10 cellular contexts compared by ENCODE assay signal in genomic region chr4:102612824-102613366, GRCh38.
DNase-seq lines count a peak whose midpoint lies in the region; ATAC-seq and TF ChIP-seq lines count a peak whose summit lies in the region.
"Had no signal": no experiment of that assay in that cellular context is flagged by ENCODE, and none has a peak within 500 bp of the region (broad histone marks: within the 10 kb centered on the region; RNA-seq: fewer than 3 reads in every experiment).

No MANE protein-coding gene starts in this region.

- no peak for TF ChIP-seq EP300 in gastroesophageal sphincter (IDR thresholded peaks at IDR 0.05)

- peak overlapping the region; percentile 62 for H3K4me3 Mint-ChIP-seq in activated CD4-positive, alpha-beta T cell treated with anti-CD3 and anti-CD28 coated beads, Interleukin-2, amount 10 ng/mL, durations not matched to agents 7 days and 5 days
- peak overlapping the region; percentile 60 to 78 for H3K4me3 Mint-ChIP-seq in stimulated activated naive CD8-positive, alpha-beta T cell treated with anti-CD3 and anti-CD28 coated beads, Interleukin-15, amount 100 ng/mL, for 72 hours

- H3K4me3 ChIP-seq in gastroesophageal sphincter = no peak overlapping the region

- no peak for DNase-seq in activated CD4-positive, CD25-positive, alpha-beta regulatory T cell treated with anti-CD3 and anti-CD28 coated beads, Interleukin-2, amount 50 U/mL, for 72 hours
- peak; percentile 58 for DNase-seq in activated CD4-positive, alpha-beta T cell treated with anti-CD3 and anti-CD28 coated beads, Interleukin-2, amount 10 ng/mL, durations not matched to agents 7 days and 5 days
- DNase-seq in epithelial cell of prostate (ENCODE audit: low read depth, low spot score) (peak; percentile 48), NCI-H1694 treated with DMSO at 0.1 percent for 48 hours (lab: John Stamatoyannopoulos, UW) (no peak)
- DNase-seq in stimulated activated naive CD8-positive, alpha-beta T cell treated with anti-CD3 and anti-CD28 coated beads, Interleukin-15, amount 100 ng/mL, for 72 hours = peak in 1 of 2 donors; percentile 60
- DNase-seq: hypothalamus, NCI-H187 treated with DMSO at 0.1 percent for 48 hours had no signal

- H3K27ac Mint-ChIP-seq in activated CD4-positive, alpha-beta T cell treated with anti-CD3 and anti-CD28 coated beads, Interleukin-2, amount 10 ng/mL, durations not matched to agents 7 days and 5 days = peak overlapping the region; percentile 95
- H3K27ac Mint-ChIP-seq in stimulated activated naive CD8-positive, alpha-beta T cell treated with anti-CD3 and anti-CD28 coated beads, Interleukin-15, amount 100 ng/mL, for 72 hours = peak overlapping the region; percentile 96 to 97

- H3K27me3 Mint-ChIP-seq in activated CD4-positive, alpha-beta T cell treated with anti-CD3 and anti-CD28 coated beads, Interleukin-2, amount 10 ng/mL, durations not matched to agents 7 days and 5 days = no peaks in the 10 kb centered on the region
- no peaks in the 10 kb centered on the region for H3K27me3 Mint-ChIP-seq in stimulated activated naive CD8-positive, alpha-beta T cell treated with anti-CD3 and anti-CD28 coated beads, Interleukin-15, amount 100 ng/mL, for 72 hours

- H3K27me3 ChIP-seq in gastroesophageal sphincter = no peaks in the 10 kb centered on the region

- CTCF ChIA-PET in activated CD4-positive, alpha-beta T cell treated with anti-CD3 and anti-CD28 coated beads, Interleukin-2, amount 10 ng/mL, durations not matched to agents 7 days and 5 days (lab: Charles Lee) = interaction anchor here (0.6 to 2.9 kb wide), 7 partner anchors 8 to 477 kb away, joined by 3 to 7 read pairs (median 4); no protein-coding TSS in a partner anchor

- POLR2A ChIA-PET in activated CD4-positive, alpha-beta T cell treated with anti-CD3 and anti-CD28 coated beads, Interleukin-2, amount 10 ng/mL, durations not matched to agents 7 days and 5 days (lab: Charles Lee) = no interaction called here

- no peaks in the 10 kb centered on the region for H3K9me3 Mint-ChIP-seq in activated CD4-positive, alpha-beta T cell treated with anti-CD3 and anti-CD28 coated beads, Interleukin-2, amount 10 ng/mL, durations not matched to agents 7 days and 5 days
- no peaks in the 10 kb centered on the region for H3K9me3 Mint-ChIP-seq in stimulated activated naive CD8-positive, alpha-beta T cell treated with anti-CD3 and anti-CD28 coated beads, Interleukin-15, amount 100 ng/mL, for 72 hours

- 58 to 71% methylated on average over 5 to 11 of the region's 11 CpGs for WGBS in gastroesophageal sphincter (ENCODE audit: low coverage in 1 of 2), 2 donors

- H3K9me3 ChIP-seq in gastroesophageal sphincter = no peaks in the 10 kb centered on the region

- peaks cover 4 to 96% of the 10 kb centered on the region in 2 donors for H3K36me3 ChIP-seq in gastroesophageal sphincter

- no peaks in the 10 kb centered on the region for H3K4me1 ChIP-seq in gastroesophageal sphincter

- H3K27ac ChIP-seq in epithelial cell of prostate = peak overlapping the region; percentile 92
- H3K27ac ChIP-seq in gastroesophageal sphincter = no peak overlapping the region

- H3K4me1 Mint-ChIP-seq in activated CD4-positive, alpha-beta T cell treated with anti-CD3 and anti-CD28 coated beads, Interleukin-2, amount 10 ng/mL, durations not matched to agents 7 days and 5 days = peaks cover 88% of the 10 kb centered on the region
- peaks cover 86% of the 10 kb centered on the region for H3K4me1 Mint-ChIP-seq in stimulated activated naive CD8-positive, alpha-beta T cell treated with anti-CD3 and anti-CD28 coated beads, Interleukin-15, amount 100 ng/mL, for 72 hours

- no peak for TF ChIP-seq CTCF in gastroesophageal sphincter (IDR thresholded peaks at IDR 0.05)

- TF ChIP-seq POLR2A in gastroesophageal sphincter (IDR thresholded peaks at IDR 0.05) = no peak

- peaks cover 92% of the 10 kb centered on the region for H3K36me3 Mint-ChIP-seq in activated CD4-positive, alpha-beta T cell treated with anti-CD3 and anti-CD28 coated beads, Interleukin-2, amount 10 ng/mL, durations not matched to agents 7 days and 5 days (ENCODE audit: low read depth)

- ATAC-seq in activated CD4-positive, CD25-positive, alpha-beta regulatory T cell treated with anti-CD3 and anti-CD28 coated beads, Interleukin-2, amount 50 U/mL, for 24 hours = peak; percentile 89 to 90
- ATAC-seq in stimulated activated naive CD8-positive, alpha-beta T cell treated with anti-CD3 and anti-CD28 coated beads, Interleukin-15, amount 100 ng/mL, for 72 hours = peak; percentile 93
- ATAC-seq in gastroesophageal sphincter = no peak
- no peak for ATAC-seq in HG03439 (IDR thresholded peaks at IDR 0.05; ENCODE audit: unreplicated experiment)

Comparison
In these comparisons a context has a peak if more than half of its experiments do, and no peak if none do; other contexts are left out.
1. ATAC-seq: peak in activated CD4-positive, CD25-positive, alpha-beta regulatory T cell treated with anti-CD3 and anti-CD28 coated beads, Interleukin-2, amount 50 U/mL, for 24 hours (2 of 2) and stimulated activated naive CD8-positive, alpha-beta T cell treated with anti-CD3 and anti-CD28 coated beads, Interleukin-15, amount 100 ng/mL, for 72 hours (single experiment); none in gastroesophageal sphincter (single experiment) and HG03439 (single experiment).
2. DNase-seq: peak in activated CD4-positive, alpha-beta T cell treated with anti-CD3 and anti-CD28 coated beads, Interleukin-2, amount 10 ng/mL, durations not matched to agents 7 days and 5 days (single experiment) and epithelial cell of prostate (single experiment); none in activated CD4-positive, CD25-positive, alpha-beta regulatory T cell treated with anti-CD3 and anti-CD28 coated beads, Interleukin-2, amount 50 U/mL, for 72 hours (single experiment) and NCI-H1694 treated with DMSO at 0.1 percent for 48 hours (single experiment).